In the genomic region with DNA sequence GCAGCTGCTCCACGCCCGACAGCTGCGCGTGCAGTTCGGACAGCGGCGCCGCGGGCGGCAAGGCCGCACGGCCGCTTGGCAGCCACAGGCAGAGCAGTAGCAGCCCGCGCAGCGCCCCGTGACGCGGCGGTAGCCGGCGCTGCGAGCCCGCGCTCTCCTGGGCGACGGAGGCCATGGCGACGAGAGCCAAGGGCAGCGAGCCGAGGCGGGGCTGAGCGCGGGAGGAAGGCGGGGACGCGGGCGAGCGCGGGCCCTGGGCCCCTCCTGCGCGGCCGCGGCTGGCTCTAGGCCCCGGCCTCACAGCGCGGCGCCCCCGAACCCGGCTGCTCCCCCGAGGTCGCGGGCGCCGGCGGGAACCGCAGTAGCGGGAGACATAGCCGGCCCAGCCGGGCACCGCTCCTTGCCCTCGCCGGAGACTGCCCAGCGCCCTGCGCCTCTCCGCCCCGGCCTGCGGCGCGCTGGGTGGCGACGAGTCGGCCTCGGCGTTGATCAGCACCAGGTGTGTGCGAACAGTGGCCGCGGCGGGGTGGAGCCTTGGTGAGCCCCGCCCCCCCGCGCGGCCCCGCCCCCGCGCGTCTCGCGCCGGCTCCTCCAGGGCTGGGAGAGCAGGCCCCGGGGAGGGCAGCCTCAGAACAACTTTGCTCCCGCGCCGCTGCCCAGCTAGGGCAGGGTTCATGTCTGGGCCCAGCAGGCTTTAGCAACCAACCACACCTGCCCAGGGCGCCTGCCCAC, we compare ENCODE assay signal across 8 cellular contexts. TPM values are rescaled to one million over a fixed set of nuclear protein-coding genes. Genes with fewer than 3 reads are reported as not detected.
DNase-seq lines count a peak whose midpoint lies in the region; ATAC-seq and TF ChIP-seq lines count a peak whose summit lies in the region.

A gene with protein sequence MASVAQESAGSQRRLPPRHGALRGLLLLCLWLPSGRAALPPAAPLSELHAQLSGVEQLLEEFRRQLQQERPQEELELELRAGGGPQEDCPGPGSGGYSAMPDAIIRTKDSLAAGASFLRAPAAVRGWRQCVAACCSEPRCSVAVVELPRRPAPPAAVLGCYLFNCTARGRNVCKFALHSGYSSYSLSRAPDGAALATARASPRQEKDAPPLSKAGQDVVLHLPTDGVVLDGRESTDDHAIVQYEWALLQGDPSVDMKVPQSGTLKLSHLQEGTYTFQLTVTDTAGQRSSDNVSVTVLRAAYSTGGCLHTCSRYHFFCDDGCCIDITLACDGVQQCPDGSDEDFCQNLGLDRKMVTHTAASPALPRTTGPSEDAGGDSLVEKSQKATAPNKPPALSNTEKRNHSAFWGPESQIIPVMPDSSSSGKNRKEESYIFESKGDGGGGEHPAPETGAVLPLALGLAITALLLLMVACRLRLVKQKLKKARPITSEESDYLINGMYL (minus strand): TSS at position 514 of the 732 bp plus-strand sequence. CDS start 339 bp downstream, at position 175.

- CTCF ChIA-PET in AG04450 (lab: Charles Lee): interaction anchor here (0.6 to 2.7 kb wide), 6 partner anchors 20 to 927 kb away, joined by 3 to 21 read pairs (median 8); no protein-coding TSS in a partner anchor

- peak; percentile 82 for ATAC-seq in GM18909 (IDR thresholded peaks at IDR 0.05; ENCODE audit: poor library complexity, unreplicated experiment)
- peak; percentile 89 for ATAC-seq in HG03280 (IDR thresholded peaks at IDR 0.05; ENCODE audit: unreplicated experiment)

- no peak for TF ChIP-seq CTCF in AG04450 (IDR thresholded peaks at IDR 0.05; ENCODE audit: low read depth, low read length)
- no peak for TF ChIP-seq CTCF in choroid plexus epithelial cell (conservative IDR thresholded peaks at IDR 0.05; ENCODE audit: low read depth, low read length)

- H3K27ac ChIP-seq in AG04450 (ENCODE audit: low read depth, low read length): peak within 1 kb of the TSS; percentile 80

- H3K9me3 ChIP-seq in AG04450 (ENCODE audit: control insufficient read depth, insufficient read depth, low read length): no peaks in the 10 kb centered on the region

- H3K4me3 ChIP-seq in AG04450 (ENCODE audit: low read depth, low read length) (peak within 1 kb of the TSS; percentile 51), choroid plexus epithelial cell (ENCODE audit: low read depth, low read length) (peak within 1 kb of the TSS; percentile 71)

- H3K27me3 ChIP-seq in AG04450 (ENCODE audit: control insufficient read depth, insufficient read depth, low read length): no peaks in the 10 kb centered on the region

- POLR2A ChIA-PET in AG04450 (lab: Yijun Ruan, JAX): interaction anchor here (1.0 to 1.2 kb wide), 3 partner anchors 9 to 18 kb away, joined by 3 read pairs; no protein-coding TSS in a partner anchor

- DNase-seq in AG04450 (ENCODE audit: low read depth, low spot score) (no peak), NCI-H345 treated with DMSO at 0.1 percent for 48 hours (lab: John Stamatoyannopoulos, UW; ENCODE audit: unreplicated experiment) (peak; percentile 62), choroid plexus epithelial cell (ENCODE audit: low read depth) (peak; percentile 89), kidney glomerular epithelial cell (lab: John Stamatoyannopoulos, UW) (peak; percentile 58)
- DNase-seq in activated CD4-positive, alpha-beta T cell treated with anti-CD3 and anti-CD28 coated beads for 4 hours: peak; percentile 81 to 84
- peak; percentile 69 to 77 for DNase-seq in stimulated activated CD4-positive, alpha-beta T cell treated with anti-CD3 and anti-CD28 coated beads, Interleukin-15, amount 100 ng/mL, for 48 hours (ENCODE audit: low read depth in 2 of 2)

RNA-seq across cellular contexts. Expression of the gene that starts here (rescaled TPM):
- 64.3 and 71.0 TPM in 2 replicates for polyA plus RNA-seq in AG04450 (2011; rRNA removed)
- polyA minus RNA-seq in AG04450 (2011; rRNA and poly(A)+ RNA removed): 108 and 110 TPM in 2 replicates
